Comparison of ENCODE assay signal across 21 cellular contexts in the genomic region with DNA sequence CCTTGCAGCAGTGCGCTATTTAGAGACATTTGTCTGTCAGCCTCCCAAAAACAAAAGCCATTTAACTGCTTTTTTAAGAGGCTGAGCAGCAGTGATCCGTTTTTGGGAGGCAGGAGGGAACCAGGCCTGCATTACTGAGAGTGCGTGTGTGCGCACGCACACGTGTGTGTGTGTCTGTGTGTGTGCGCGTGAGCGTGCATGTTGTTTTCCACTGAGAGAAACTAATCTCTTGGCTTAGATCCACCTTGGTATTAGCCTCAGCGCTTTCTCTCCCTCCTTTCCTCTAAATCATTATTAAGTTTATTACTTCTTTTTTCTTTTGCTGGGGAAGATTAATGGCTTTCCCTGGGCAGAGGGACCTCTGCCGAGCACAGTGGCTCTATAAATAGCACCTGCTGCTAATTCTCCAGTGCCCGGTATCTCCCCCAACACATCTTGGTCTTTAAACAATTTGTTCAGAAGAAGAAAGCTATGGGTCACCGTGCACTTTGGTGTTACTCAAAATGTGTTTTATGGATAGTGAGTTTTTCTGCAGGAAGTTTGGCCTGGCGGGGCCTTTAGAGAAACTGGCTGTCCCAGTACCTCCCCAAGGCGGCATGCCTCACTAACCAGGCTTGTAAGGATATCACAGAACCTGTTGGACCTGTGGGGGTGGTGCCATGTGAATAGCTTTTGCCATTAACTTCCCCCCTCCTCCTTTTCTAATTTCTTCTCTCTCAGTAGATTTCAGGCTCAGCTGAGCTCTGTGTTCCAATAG.
DNase-seq lines count a peak whose midpoint lies in the region; ATAC-seq and TF ChIP-seq lines count a peak whose summit lies in the region.
"Had no signal": no experiment of that assay in that cellular context is flagged by ENCODE, and none has a peak within 500 bp of the region (broad histone marks: within the 10 kb centered on the region; RNA-seq: fewer than 3 reads in every experiment).

No MANE protein-coding gene starts in this region.

- no peak overlapping the region for H2BK5ac ChIP-seq in H9 (ENCODE audit: insufficient read length, low read length)

- H2BK20ac ChIP-seq in H9 (ENCODE audit: low read depth, low read length, poor library complexity, severe bottlenecking) = no peak overlapping the region

- H3K4me2 ChIP-seq in H9 (ENCODE audit: insufficient read depth, insufficient read length, low read length) = no peak overlapping the region

- H3K79me1 ChIP-seq in H9 (ENCODE audit: insufficient read depth, low read depth, low read length, poor library complexity, severe bottlenecking) = no peaks in the 10 kb centered on the region

- H3T11ph ChIP-seq in H9 (ENCODE audit: low read length) = no peak overlapping the region

- H3K9ac ChIP-seq in H9 (ENCODE audit: extremely low read depth, insufficient read length, low read length) = peak overlapping the region; percentile 37
- H3K9ac ChIP-seq: parathyroid adenoma had no signal

- no peak overlapping the region for H2BK120ac ChIP-seq in H9 (ENCODE audit: low read depth, low read length, poor library complexity, severe bottlenecking)

- no peak overlapping the region for H3K23ac ChIP-seq in H9 (ENCODE audit: insufficient read length, low read depth, low read length)

- no peak overlapping the region for H4K5ac ChIP-seq in H9 (ENCODE audit: insufficient read length, low read depth, low read length)

- no peak overlapping the region for H2AK5ac ChIP-seq in H9 (ENCODE audit: insufficient read length, low read length)

- no peak overlapping the region for H3K27ac Mint-ChIP-seq in H9
- no peak overlapping the region for H3K27ac Mint-ChIP-seq in CD8-positive, alpha-beta T cell
- H3K27ac Mint-ChIP-seq: activated CD4-positive, alpha-beta T cell treated with anti-CD3 and anti-CD28 coated beads, Interleukin-2, amount 10 ng/mL, durations not matched to agents 7 days and 5 days; activated naive CD4-positive, alpha-beta T cell treated with anti-CD3 and anti-CD28 coated beads for 36 hours had no signal

- H3K9me3 Mint-ChIP-seq in H9 = no peaks in the 10 kb centered on the region
- no peaks in the 10 kb centered on the region for H3K9me3 Mint-ChIP-seq in CD8-positive, alpha-beta T cell
- H3K9me3 Mint-ChIP-seq: activated CD4-positive, alpha-beta T cell treated with anti-CD3 and anti-CD28 coated beads, Interleukin-2, amount 10 ng/mL, durations not matched to agents 7 days and 5 days; activated naive CD4-positive, alpha-beta T cell treated with anti-CD3 and anti-CD28 coated beads for 36 hours had no signal

- no peak overlapping the region for H3K4me3 Mint-ChIP-seq in H9
- H3K4me3 Mint-ChIP-seq in CD8-positive, alpha-beta T cell = no peak overlapping the region
- H3K4me3 Mint-ChIP-seq: activated CD4-positive, alpha-beta T cell treated with anti-CD3 and anti-CD28 coated beads, Interleukin-2, amount 10 ng/mL, durations not matched to agents 7 days and 5 days; activated naive CD4-positive, alpha-beta T cell treated with anti-CD3 and anti-CD28 coated beads for 36 hours had no signal

- TF ChIP-seq CTCF in H9 (conservative IDR thresholded peaks at IDR 0.05) (no peak), retinal pigment epithelial cell (conservative IDR thresholded peaks at IDR 0.05; ENCODE audit: low read depth, low read length) (no peak)
- no peak for TF ChIP-seq CTCF in CD8-positive, alpha-beta T cell (IDR thresholded peaks at IDR 0.05)

- peak overlapping the region; percentile 14 for H3K4me3 ChIP-seq in retinal pigment epithelial cell (ENCODE audit: low read length)
- H3K4me3 ChIP-seq in CD8-positive, alpha-beta T cell (ENCODE audit: low read depth, low read length) = no peak overlapping the region
- H3K4me3 ChIP-seq: colonic mucosa, SJSA1 had no signal

- no peaks in the 10 kb centered on the region for H3K9me3 ChIP-seq in H9 (ENCODE audit: control insufficient read depth, low read depth, low read length)
- H3K9me3 ChIP-seq in CD8-positive, alpha-beta T cell (ENCODE audit: low read length) = no peaks in the 10 kb centered on the region
- H3K9me3 ChIP-seq: Caco-2, colonic mucosa, SJSA1 had no signal

- no peaks in the 10 kb centered on the region for H3K27me3 Mint-ChIP-seq in H9 (ENCODE audit: low read depth)
- H3K27me3 Mint-ChIP-seq in CD8-positive, alpha-beta T cell (ENCODE audit: low read depth) = peaks cover 15% of the 10 kb centered on the region

- H3K14ac ChIP-seq in H9 (ENCODE audit: insufficient read depth, low read length) = no peak overlapping the region

- ATAC-seq in CD8-positive, alpha-beta T cell = no peak

- H3K56ac ChIP-seq in H9 (ENCODE audit: insufficient read length, low read depth, low read length) = no peak overlapping the region

- no peak overlapping the region for H2AFZ ChIP-seq in H9 (ENCODE audit: low read length)
- H2AFZ ChIP-seq: parathyroid adenoma had no signal

- no peak for DNase-seq in H9
- DNase-seq in NCI-H82 treated with DMSO at 0.1 percent for 48 hours (lab: John Stamatoyannopoulos, UW; ENCODE audit: unreplicated experiment) = peak; percentile 10
- peak; percentile 41 for DNase-seq in iPS-NIHi11 (ENCODE audit: low spot score)
- DNase-seq in retinal pigment epithelial cell (ENCODE audit: low read depth) = peak; percentile 55
- no peak for DNase-seq in activated effector memory CD4-positive, alpha-beta T cell treated with Interleukin-2 at 50 U/mL for 16 hours
- no peak for DNase-seq in activated CD4-positive, alpha-beta T cell treated with anti-CD3 and anti-CD28 coated beads for 4 hours
- DNase-seq in 8988T = no peak
- no peak for DNase-seq in CD8-positive, alpha-beta T cell
- DNase-seq: activated CD4-positive, alpha-beta T cell treated with anti-CD3 and anti-CD28 coated beads, Interleukin-2, amount 10 ng/mL, durations not matched to agents 7 days and 5 days; activated naive CD4-positive, alpha-beta T cell treated with anti-CD3 and anti-CD28 coated beads for 36 hours; Caco-2; colonic mucosa; erythroblast; GDM1; HCEC 1CT; head of caudate nucleus; NCI-H187 treated with DMSO at 0.1 percent for 48 hours; NCI-H524; stimulated activated naive CD4-positive, alpha-beta T cell had no signal

- no peaks in the 10 kb centered on the region for H3K27me3 ChIP-seq in H9 (ENCODE audit: insufficient read depth, low read length)
- no peaks in the 10 kb centered on the region for H3K27me3 ChIP-seq in CD8-positive, alpha-beta T cell (ENCODE audit: insufficient read depth, low read length)
- H3K27me3 ChIP-seq: colonic mucosa, SJSA1 had no signal

- no peaks in the 10 kb centered on the region for H3K36me3 ChIP-seq in CD8-positive, alpha-beta T cell (ENCODE audit: insufficient read depth, low read length)
- H3K36me3 ChIP-seq: colonic mucosa, SJSA1 had no signal

- no peak overlapping the region for H2BK12ac ChIP-seq in H9 (ENCODE audit: insufficient read length, low read depth, low read length)

- no peak overlapping the region for H3K27ac ChIP-seq in H9 (ENCODE audit: insufficient read length, low read depth, low read length)
- no peak overlapping the region for H3K27ac ChIP-seq in CD8-positive, alpha-beta T cell (ENCODE audit: low read depth, low read length)
- H3K27ac ChIP-seq: colonic mucosa, parathyroid adenoma, SJSA1 had no signal

- H2BK15ac ChIP-seq in H9 (ENCODE audit: low read depth, low read length) = no peak overlapping the region

- H3K79me2 ChIP-seq in H9 (ENCODE audit: insufficient read depth, low read length) = no peaks in the 10 kb centered on the region
- H3K79me2 ChIP-seq: parathyroid adenoma had no signal

- H3K4me1 ChIP-seq in H9 (ENCODE audit: insufficient read depth, low read length) = no peaks in the 10 kb centered on the region
- no peaks in the 10 kb centered on the region for H3K4me1 ChIP-seq in CD8-positive, alpha-beta T cell (ENCODE audit: insufficient read depth, low read length)
- H3K4me1 ChIP-seq: Caco-2, colonic mucosa, parathyroid adenoma, SJSA1 had no signal

- H3K36me3 Mint-ChIP-seq in H9 (ENCODE audit: insufficient read depth in 1 of 3, low read depth in 3 of 3) = no peaks in the 10 kb centered on the region
- no peaks in the 10 kb centered on the region for H3K36me3 Mint-ChIP-seq in CD8-positive, alpha-beta T cell

- H4K8ac ChIP-seq in H9 (replicated peaks; ENCODE audit: insufficient read length, low read depth, low read length) = no peak overlapping the region

- H4K91ac ChIP-seq in H9 (ENCODE audit: insufficient read length, low read depth, low read length) = no peak overlapping the region

- CTCF ChIA-PET in CD8-positive, alpha-beta T cell (lab: Charles Lee) = no interaction called here

- no CpG with 5 or more reads among the region's 15 CpGs for WGBS in H9 (ENCODE audit: extremely low coverage, insufficient read length, low lambda C conversion rate)

- intact Hi-C loops in CD8-positive, alpha-beta T cell (cut with DNase I, micrococcal nuclease) = no loop called here

- H3K23me2 ChIP-seq in H9 (ENCODE audit: insufficient read length, low read depth, low read length, poor library complexity, severe bottlenecking) = no peaks in the 10 kb centered on the region

- H4K20me1 ChIP-seq in H9 (ENCODE audit: control insufficient read depth, insufficient read depth, insufficient read length) = no peaks in the 10 kb centered on the region

- POLR2A ChIA-PET in CD8-positive, alpha-beta T cell (lab: Charles Lee) = no interaction called here

- no peak overlapping the region for H3K18ac ChIP-seq in H9 (ENCODE audit: insufficient read length, low read depth, low read length)

- H3K4ac ChIP-seq in H9 (ENCODE audit: low read depth, low read length) = no peak overlapping the region

- H3K4me1 Mint-ChIP-seq in H9 = peaks cover 12 to 17% of the 10 kb centered on the region in 2 experiments
- no peaks in the 10 kb centered on the region for H3K4me1 Mint-ChIP-seq in CD8-positive, alpha-beta T cell (ENCODE audit: low read depth)

Comparison
In these comparisons a context has a peak if more than half of its experiments do, and no peak if none do; other contexts are left out.
1. DNase-seq: peak in NCI-H82 treated with DMSO at 0.1 percent for 48 hours (single experiment), iPS-NIHi11 (single experiment) and retinal pigment epithelial cell (single experiment); none in H9 (single experiment), activated effector memory CD4-positive, alpha-beta T cell treated with Interleukin-2 at 50 U/mL for 16 hours (single experiment), activated CD4-positive, alpha-beta T cell treated with anti-CD3 and anti-CD28 coated beads for 4 hours (0 of 2), 8988T (single experiment) and CD8-positive, alpha-beta T cell (0 of 7).